In genomic region chr11:122756417-122756816, GRCh38 we compare ENCODE assay signal across 7 cellular contexts.
A peak's percentile ranks its signal among the peaks of the same experiment; 100 is the strongest.
DNase-seq lines count a peak whose midpoint lies in the region; ATAC-seq, FAIRE-seq and TF ChIP-seq lines count a peak whose summit lies in the region.

No MANE protein-coding gene starts in this region.

- POLR2A ChIA-PET in activated B cell treated with CpG ODN at 0.5 μM for 24 hours (lab: Charles Lee), result interaction anchor here (1.1 to 3.1 kb wide), 7 partner anchors 11 to 306 kb away, joined by 3 to 16 read pairs (median 6); partner anchors contain the start of genes HSPA8 and UBASH3B

- H3K36me3 Mint-ChIP-seq in activated B cell treated with CpG ODN at 0.5 μM for 24 hours (ENCODE audit: low read depth), result no peaks in the 10 kb centered on the region
- H3K36me3 Mint-ChIP-seq in Calu3 (ENCODE audit: insufficient read depth, unreplicated experiment), result peaks cover 5% of the 10 kb centered on the region

- H3K27me3 Mint-ChIP-seq in activated B cell treated with CpG ODN at 0.5 μM for 24 hours (no peaks in the 10 kb centered on the region), Calu3 (ENCODE audit: unreplicated experiment) (no peaks in the 10 kb centered on the region)

- peak; percentile 68 for ATAC-seq in GM18870 (IDR thresholded peaks at IDR 0.05; ENCODE audit: unreplicated experiment)
- ATAC-seq in HG03354 (IDR thresholded peaks at IDR 0.05; ENCODE audit: poor library complexity, severe bottlenecking, unreplicated experiment), result peak; percentile 81
- peak; percentile 99 for ATAC-seq in activated B cell treated with CpG ODN at 0.5 μM for 24 hours (ENCODE audit: low read depth)
- ATAC-seq in left colon, result peak; percentile 52

- peaks cover 28% of the 10 kb centered on the region for H3K4me1 Mint-ChIP-seq in activated B cell treated with CpG ODN at 0.5 μM for 24 hours
- no peaks in the 10 kb centered on the region for H3K4me1 Mint-ChIP-seq in Calu3 (ENCODE audit: low read depth, unreplicated experiment)

- in situ Hi-C loops in G401 (cut with HindIII; ENCODE audit: low sequenced_read_pairs), result no loop called here

- no peak for TF ChIP-seq CTCF in activated B cell treated with CpG ODN at 0.5 μM for 24 hours (IDR thresholded peaks at IDR 0.05)
- TF ChIP-seq CTCF in Calu3 (IDR thresholded peaks at IDR 0.05; ENCODE audit: unreplicated experiment), result no peak

- DNase-seq in activated B cell treated with CpG ODN at 0.5 μM for 24 hours (peak; percentile 32), left colon (peak; percentile 36 to 47), frontal cortex (ENCODE audit: low spot score in 2 of 2) (no peak), G401 (ENCODE audit: low spot score) (no peak), Calu3 (no peak)

- CTCF ChIA-PET in activated B cell treated with CpG ODN at 0.5 μM for 24 hours (lab: Charles Lee), result interaction anchor here (0.8 to 6.4 kb wide), 27 partner anchors 10 to 268 kb away, joined by 3 to 134 read pairs (median 6); partner anchors contain the start of gene UBASH3B
- CTCF ChIA-PET in Calu3 (lab: Charles Lee), result no interaction called here

- H3K9me3 Mint-ChIP-seq in activated B cell treated with CpG ODN at 0.5 μM for 24 hours, result no peaks in the 10 kb centered on the region
- H3K9me3 Mint-ChIP-seq in Calu3 (ENCODE audit: low read depth, unreplicated experiment), result no peaks in the 10 kb centered on the region

- intact Hi-C loops in activated B cell treated with CpG ODN at 0.5 μM for 24 hours (cut with micrococcal nuclease), result loop anchor here (1.0 kb wide), 6 partner anchors 10 to 176 kb away; no protein-coding TSS in a partner anchor
- intact Hi-C loops in left colon (cut with DNase I, micrococcal nuclease), result no loop called here
- intact Hi-C loops in Calu3 (cut with micrococcal nuclease; ENCODE audit: unreplicated experiment), result no loop called here

- no TSS peak for BruUV-seq in Calu3 (replicated peaks; lab: Mats Ljungman, UMichigan)

- H3K4me3 Mint-ChIP-seq in activated B cell treated with CpG ODN at 0.5 μM for 24 hours, result no peak overlapping the region
- H3K4me3 Mint-ChIP-seq in Calu3 (ENCODE audit: low read depth, unreplicated experiment), result no peak overlapping the region

- FAIRE-seq in frontal cortex (lab: Jason Lieb, UNC), result no peak

- peak overlapping the region; percentile 53 for H3K27ac Mint-ChIP-seq in activated B cell treated with CpG ODN at 0.5 μM for 24 hours
- H3K27ac Mint-ChIP-seq in Calu3 (ENCODE audit: unreplicated experiment), result no peak overlapping the region

Comparison
In these comparisons a context has a peak if more than half of its experiments do, and no peak if none do; other contexts are left out.
1. DNase-seq: peak in activated B cell treated with CpG ODN at 0.5 μM for 24 hours (single experiment) and left colon (2 of 2); none in frontal cortex (0 of 2), G401 (single experiment) and Calu3 (single experiment).
2. Peak in every context shown above with its lines, with median percentiles within 50 percentile points of each other: ATAC-seq.